25 cellular contexts compared by ENCODE assay signal in genomic region chr1:221788466-221788865, GRCh38.
"Had no signal": no experiment of that assay in that cellular context is flagged by ENCODE, and none has a peak within 500 bp of the region (broad histone marks: within the 10 kb centered on the region; RNA-seq: fewer than 3 reads in every experiment).

No MANE protein-coding gene starts in this region.

- H3K36me3 ChIP-seq: neutrophil, pancreas, prostate gland, right lobe of liver, sigmoid colon, stomach, thoracic aorta, thyroid gland, tibial nerve, upper lobe of left lung, vagina had no signal

- H3K27me3 ChIP-seq: neutrophil, pancreas, right lobe of liver, sigmoid colon, stomach, thyroid gland, tibial nerve, upper lobe of left lung, vagina had no signal

- ATAC-seq: natural killer cell; pancreas; right cardiac atrium; right lobe of liver; stimulated activated effector memory CD8-positive, alpha-beta T cell treated with anti-CD3 and anti-CD28 coated beads, Interleukin-12 subunit alpha, Interleukin-12 subunit beta, amount 100 ng/mL, for 72 hours; stimulated activated naive B cell treated with anti-CD40 and anti-IgM and Interleukin-4, amounts not matched to agents 10 μg/mL and 1 μg/mL and 100 μg/mL, for 72 hours had no signal

- H3K27ac ChIP-seq: neutrophil, pancreas, prostate gland, right lobe of liver, sigmoid colon, stomach, thoracic aorta, thyroid gland, tibial nerve, upper lobe of left lung, vagina had no signal

- H3K27me3 Mint-ChIP-seq: stimulated activated naive B cell treated with anti-CD40 and anti-IgM and Interleukin-4, amounts not matched to agents 10 μg/mL and 1 μg/mL and 100 μg/mL, for 72 hours; stimulated activated naive CD8-positive, alpha-beta T cell treated with anti-CD3 and anti-CD28 coated beads, Interleukin-15, Interleukin-2, amounts not matched to agents 100 ng/mL and 50 ng/mL, for 24 hours had no signal

- H3K9me3 Mint-ChIP-seq: natural killer cell; nephron; stimulated activated effector memory CD8-positive, alpha-beta T cell treated with anti-CD3 and anti-CD28 coated beads, Interleukin-12 subunit alpha, Interleukin-12 subunit beta, amount 100 ng/mL, for 72 hours had no signal

- H3K4me3 Mint-ChIP-seq: natural killer cell; nephron; stimulated activated effector memory CD8-positive, alpha-beta T cell treated with anti-CD3 and anti-CD28 coated beads, Interleukin-12 subunit alpha, Interleukin-12 subunit beta, amount 100 ng/mL, for 72 hours; stimulated activated naive B cell treated with anti-CD40 and anti-IgM and Interleukin-4, amounts not matched to agents 10 μg/mL and 1 μg/mL and 100 μg/mL, for 72 hours; stimulated activated naive CD8-positive, alpha-beta T cell treated with anti-CD3 and anti-CD28 coated beads, Interleukin-15, Interleukin-2, amounts not matched to agents 100 ng/mL and 50 ng/mL, for 24 hours had no signal

- H3K4me1 Mint-ChIP-seq: nephron had no signal

- DNase-seq: natural killer cell; nucleus accumbens; pancreas; right cardiac atrium; right lobe of liver; sigmoid colon; small intestine; stimulated activated CD4-positive, alpha-beta T cell treated with anti-CD3 and anti-CD28 coated beads, Interleukin-15, amount 100 ng/mL, for 24 hours; stimulated activated CD4-positive, alpha-beta T cell treated with anti-CD3 and anti-CD28 coated beads, Interleukin-2, amount 100 ng/mL, for 24 hours; stimulated activated CD4-positive, alpha-beta T cell treated with anti-CD3 and anti-CD28 coated beads, Interleukin-2, amount 100 ng/mL, for 48 hours; stimulated activated CD4-positive, alpha-beta T cell treated with anti-CD3 and anti-CD28 coated beads, Interleukin-4, amount 100 ng/mL, for 24 hours; stimulated activated naive B cell treated with anti-CD40 and anti-IgM and Interleukin-4, amounts not matched to agents 10 μg/mL and 1 μg/mL and 100 μg/mL, for 72 hours; stimulated activated naive CD4-positive, alpha-beta T cell treated with Interleukin-2 at 50 U/mL for 16 hours; stomach; thyroid gland; trophoblast cell; upper lobe of left lung had no signal

- H3K36me3 Mint-ChIP-seq: natural killer cell; stimulated activated effector memory CD8-positive, alpha-beta T cell treated with anti-CD3 and anti-CD28 coated beads, Interleukin-12 subunit alpha, Interleukin-12 subunit beta, amount 100 ng/mL, for 72 hours; stimulated activated naive B cell treated with anti-CD40 and anti-IgM and Interleukin-4, amounts not matched to agents 10 μg/mL and 1 μg/mL and 100 μg/mL, for 72 hours had no signal

- H3K4me3 ChIP-seq: pancreas, prostate gland, right lobe of liver, sigmoid colon, stomach, thoracic aorta, thyroid gland, tibial nerve, upper lobe of left lung, vagina had no signal

- H3K27ac Mint-ChIP-seq: nephron; stimulated activated effector memory CD8-positive, alpha-beta T cell treated with anti-CD3 and anti-CD28 coated beads, Interleukin-12 subunit alpha, Interleukin-12 subunit beta, amount 100 ng/mL, for 72 hours; stimulated activated naive B cell treated with anti-CD40 and anti-IgM and Interleukin-4, amounts not matched to agents 10 μg/mL and 1 μg/mL and 100 μg/mL, for 72 hours; stimulated activated naive CD8-positive, alpha-beta T cell treated with anti-CD3 and anti-CD28 coated beads, Interleukin-15, Interleukin-2, amounts not matched to agents 100 ng/mL and 50 ng/mL, for 24 hours had no signal

- H3K4me1 ChIP-seq: pancreas, prostate gland, right lobe of liver, sigmoid colon, stomach, thyroid gland, tibial nerve, vagina had no signal
